ENCODE assay signal across 9 cellular contexts in genomic region chr3:58020740-58021071, GRCh38. TPM values are rescaled to one million over a fixed set of nuclear protein-coding genes. Genes with fewer than 3 reads are reported as not detected.
DNase-seq lines count a peak whose midpoint lies in the region; ATAC-seq and TF ChIP-seq lines count a peak whose summit lies in the region.
"Had no signal": no experiment of that assay in that cellular context is flagged by ENCODE, and none has a peak within 500 bp of the region (broad histone marks: within the 10 kb centered on the region; RNA-seq: fewer than 3 reads in every experiment).

No MANE protein-coding gene starts in this region.

- H3K9me2 ChIP-seq in GM23248 (ENCODE audit: insufficient read depth) = no peaks in the 10 kb centered on the region

- in situ Hi-C loops in GM23248 (cut with MboI) (no loop called here), gastrocnemius medialis (cut with MboI; ENCODE audit: low sequenced_read_pairs in 4 of 4) (no loop called here)

- no peak for DNase-seq in GM23248
- DNase-seq in ascending aorta (ENCODE audit: low spot score in 2 of 2) = no peak
- no peak for DNase-seq in left colon
- no peak for DNase-seq in gastrocnemius medialis
- no peak for DNase-seq in activated effector memory CD4-positive, alpha-beta T cell treated with anti-CD3 and anti-CD28 coated beads, Interleukin-2, amount 50 U/mL, for 16 hours
- no peak for DNase-seq in caudate nucleus (lab: John Stamatoyannopoulos, UW)
- DNase-seq in islet precursor cell = no peak

- no peak overlapping the region for H2AFZ ChIP-seq in GM23248

- H3K79me2 ChIP-seq in GM23248 (ENCODE audit: insufficient read depth) = peaks cover 100% of the 10 kb centered on the region

- intact Hi-C loops in ascending aorta (cut with DNase I) (no loop called here), left colon (cut with DNase I, micrococcal nuclease) (no loop called here), gastrocnemius medialis (cut with DNase I; ENCODE audit: low total_unique reads) (no loop called here)

- TF ChIP-seq POLR2A in gastrocnemius medialis (IDR thresholded peaks at IDR 0.05) = no peak

- H3K27ac ChIP-seq in GM23248 (no peak overlapping the region), ascending aorta (peak overlapping the region; percentile 70 to 78), gastrocnemius medialis (peak overlapping the region; percentile 37 to 72 (median 68)), caudate nucleus (ENCODE audit: low read depth, low read length) (no peak overlapping the region)
- H3K27ac ChIP-seq: BLaER1 had no signal

- H3K9me3 ChIP-seq in GM23248 (ENCODE audit: low read depth) = no peaks in the 10 kb centered on the region
- H3K9me3 ChIP-seq in ascending aorta = no peaks in the 10 kb centered on the region
- H3K9me3 ChIP-seq in gastrocnemius medialis = no peaks in the 10 kb centered on the region
- H3K9me3 ChIP-seq: BLaER1 had no signal

- ATAC-seq in left colon (peak; percentile 60), gastrocnemius medialis (no peak), HG03045 (IDR thresholded peaks at IDR 0.05; ENCODE audit: unreplicated experiment) (no peak)

- no peak overlapping the region for H3K9ac ChIP-seq in GM23248
- H3K9ac ChIP-seq: BLaER1 had no signal

- no peak for TF ChIP-seq CTCF in ascending aorta (IDR thresholded peaks at IDR 0.05)
- TF ChIP-seq CTCF in gastrocnemius medialis (IDR thresholded peaks at IDR 0.05 in 4 of 5, conservative IDR thresholded peaks at IDR 0.05 in 1 of 5) = no peak

- H3K36me3 ChIP-seq in GM23248 (ENCODE audit: low read depth) = no peaks in the 10 kb centered on the region
- no peaks in the 10 kb centered on the region for H3K36me3 ChIP-seq in ascending aorta
- no peaks in the 10 kb centered on the region for H3K36me3 ChIP-seq in gastrocnemius medialis

- H3K4me2 ChIP-seq in GM23248 (ENCODE audit: unreplicated experiment) = peak overlapping the region; percentile 11
- H3K4me2 ChIP-seq: BLaER1 had no signal

- H3K4me3 ChIP-seq in GM23248 = no peak overlapping the region
- H3K4me3 ChIP-seq in ascending aorta = peak overlapping the region in 1 of 2 donors; percentile 29
- no peak overlapping the region for H3K4me3 ChIP-seq in gastrocnemius medialis
- H3K4me3 ChIP-seq: BLaER1 had no signal

- H3F3A ChIP-seq in GM23248 (ENCODE audit: insufficient read depth) = peaks cover 14% of the 10 kb centered on the region; the same call in 1 of the 2 replicates

- H3K4me1 ChIP-seq in GM23248 (ENCODE audit: insufficient read depth) (peaks cover 37% of the 10 kb centered on the region), ascending aorta (peaks cover 4 to 59% of the 10 kb centered on the region in 2 donors), gastrocnemius medialis (peaks cover 0 to 3% of the 10 kb centered on the region in 2 donors)

- H4K20me1 ChIP-seq in GM23248 (ENCODE audit: insufficient read depth) = peaks cover 10% of the 10 kb centered on the region; the same call in 1 of the 2 replicates

- H3K27me3 ChIP-seq in GM23248 (replicated peaks; ENCODE audit: insufficient read depth) = no peaks in the 10 kb centered on the region
- H3K27me3 ChIP-seq in ascending aorta = no peaks in the 10 kb centered on the region
- H3K27me3 ChIP-seq in gastrocnemius medialis = no peaks in the 10 kb centered on the region
- H3K27me3 ChIP-seq: BLaER1 had no signal

- WGBS in GM23248 (ENCODE audit: low coverage in 1 of 2, low lambda C conversion rate in 2 of 2, missing lambda C conversion rate in 2 of 2), 2 experiments = 45 to 52% methylated on average over 7 of the region's 7 CpGs

RNA-seq across cellular contexts. Expression of gene FLNB, which starts 12.5 kb away (rescaled TPM):
- 186 and 199 TPM in 2 replicates for total RNA-seq in GM23248 (2014; rRNA removed; shearing (Covaris generic))
- 60.6 and 61.7 TPM in 2 replicates for polyA plus RNA-seq in GM23248 (2016; fragmentation: Nextera tagmentation; extraction: Ambion mirVana)
- total RNA-seq in ascending aorta (144 TPM), left colon (100 to 1,000 TPM; 410 to 585 TPM), gastrocnemius medialis (10 to 100 TPM; 10.9 to 21.5 (median 12.0) TPM)

Comparison
In these comparisons a context has a peak if more than half of its experiments do, and no peak if none do; other contexts are left out.
1. H3K27ac ChIP-seq: peak in ascending aorta (2 of 2) and gastrocnemius medialis (4 of 4); none in GM23248 (single experiment) and caudate nucleus (single experiment).